In genomic region chr18:56638232-56639093, GRCh38 we compare ENCODE assay signal across 1 cellular context.
TF ChIP-seq lines count a peak whose summit lies in the region.

TSS of gene TXNL1 (minus strand) at chr18:56638592. CDS start at chr18:56638440, 152 bp downstream.

TF ChIP-seq in WTC11, 78 proteins besides CTCF, POLR2A, EP300 and RAD21 (continued from another document):
- no peak for TF ChIP-seq MLX (CRISPR knock-in tag; IDR thresholded peaks at IDR 0.05)
- no peak for TF ChIP-seq ATF1 (CRISPR knock-in tag; IDR thresholded peaks at IDR 0.05)
- TF ChIP-seq ESRRA (CRISPR knock-in tag; IDR thresholded peaks at IDR 0.05; ENCODE audit: borderline replicate concordance) = no peak
- TF ChIP-seq CBFB (CRISPR knock-in tag; IDR thresholded peaks at IDR 0.05; ENCODE audit: low read depth) = peak; percentile 69
- no peak for TF ChIP-seq ETV6 (CRISPR knock-in tag; IDR thresholded peaks at IDR 0.05)
- TF ChIP-seq ZSCAN18 (CRISPR knock-in tag; IDR thresholded peaks at IDR 0.05) = no peak
- TF ChIP-seq ERG (CRISPR knock-in tag; IDR thresholded peaks at IDR 0.05) = no peak
- no peak for TF ChIP-seq E2F1 (CRISPR knock-in tag; IDR thresholded peaks at IDR 0.05)
- peak; percentile 98 for TF ChIP-seq USF2 (CRISPR knock-in tag; IDR thresholded peaks at IDR 0.05)
